ENCODE assay signal across 20 cellular contexts in the genomic region with DNA sequence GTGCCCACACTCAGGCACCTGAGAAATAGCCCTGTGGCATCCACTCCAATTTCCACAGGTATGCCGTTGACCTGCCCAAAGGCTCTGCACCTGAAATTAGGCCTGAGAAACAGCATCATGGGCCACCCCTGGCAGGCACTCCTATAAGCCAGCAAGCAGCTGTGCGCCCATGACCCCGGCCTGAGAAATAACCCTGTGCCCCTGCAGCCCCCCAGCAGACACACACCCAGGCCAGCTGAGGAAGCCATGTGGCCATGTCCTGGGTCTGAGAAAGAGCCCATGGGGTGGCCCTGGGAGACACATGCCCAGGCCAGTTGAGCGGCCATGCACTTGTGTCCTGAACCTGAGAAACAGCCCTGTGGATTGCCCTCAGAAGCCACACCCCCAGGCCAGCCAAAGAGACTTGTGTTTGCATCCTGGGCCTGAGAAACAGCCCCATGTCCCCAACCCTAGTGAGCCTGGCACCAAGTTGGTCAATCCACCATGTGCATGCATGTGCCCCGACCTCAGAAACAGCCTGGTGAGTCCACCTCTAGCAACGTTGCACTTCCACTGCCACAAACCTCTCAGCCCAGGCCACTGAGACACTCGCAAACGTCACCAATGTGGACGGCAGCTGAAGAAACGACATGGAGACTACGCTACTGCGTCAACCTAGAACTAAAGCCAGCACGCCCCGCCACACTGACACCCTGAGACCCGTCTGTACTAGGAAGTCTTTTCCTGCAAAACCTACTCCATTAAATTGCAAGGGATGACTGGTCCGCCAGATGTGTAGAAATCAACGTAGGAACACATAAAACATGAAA.
DNase-seq lines count a peak whose midpoint lies in the region; ATAC-seq and TF ChIP-seq lines count a peak whose summit lies in the region.
"Had no signal": no experiment of that assay in that cellular context is flagged by ENCODE, and none has a peak within 500 bp of the region (broad histone marks: within the 10 kb centered on the region; RNA-seq: fewer than 3 reads in every experiment).

No MANE protein-coding gene starts in this region.

- peaks cover 3% of the 10 kb centered on the region for H3K27me3 ChIP-seq in RWPE2 (ENCODE audit: insufficient read depth, poor library complexity, severe bottlenecking)
- H3K27me3 ChIP-seq in colonic mucosa = no peaks in the 10 kb centered on the region
- H3K27me3 ChIP-seq in stomach = peaks cover 0 to 19% (median 0%) of the 10 kb centered on the region in 3 donors
- peaks cover 25% of the 10 kb centered on the region for H3K27me3 ChIP-seq in gastroesophageal sphincter
- H3K27me3 ChIP-seq: BLaER1 treated with 17β-estradiol and CSF1 and Interleukin-3, amounts not matched to agents 10 nM and 100 nM had no signal

- H3K36me3 ChIP-seq in RWPE2 (ENCODE audit: low read depth) (no peaks in the 10 kb centered on the region), colonic mucosa (no peaks in the 10 kb centered on the region), stomach (no peaks in the 10 kb centered on the region), gastroesophageal sphincter (no peaks in the 10 kb centered on the region)
- H3K36me3 ChIP-seq: BLaER1 treated with 17β-estradiol and CSF1 and Interleukin-3, amounts not matched to agents 10 nM and 100 nM; HAP-1 had no signal

- no peak overlapping the region for H3K9ac ChIP-seq in colonic mucosa (ENCODE audit: low read depth in 2 of 2, low read length in 2 of 2)
- H3K9ac ChIP-seq: BLaER1 treated with 17β-estradiol and CSF1 and Interleukin-3, amounts not matched to agents 10 nM and 100 nM had no signal

- intact Hi-C loops in colonic mucosa (cut with DNase I) = no loop called here
- intact Hi-C loops in stomach (cut with DNase I; ENCODE audit: low total_unique reads) = no loop called here

- ATAC-seq in RWPE2 (ENCODE audit: low read depth) = no peak
- ATAC-seq in GM21526 (IDR thresholded peaks at IDR 0.05; ENCODE audit: low FRiP score, unreplicated experiment) = no peak
- no peak for ATAC-seq in gastroesophageal sphincter
- ATAC-seq in GM18520 (IDR thresholded peaks at IDR 0.05; ENCODE audit: unreplicated experiment) = no peak
- ATAC-seq: Panc1 had no signal

- TF ChIP-seq POLR2A in stomach (IDR thresholded peaks at IDR 0.05) (no peak), gastroesophageal sphincter (IDR thresholded peaks at IDR 0.05) (no peak)

- 84 to 89% (median 87%) methylated on average over 15 to 17 of the region's 17 CpGs for WGBS in stomach, 5 donors
- 83% methylated on average over 3 to 5 of the region's 17 CpGs for WGBS in gastroesophageal sphincter (ENCODE audit: low coverage in 1 of 2), 2 donors

- no peak for TF ChIP-seq CTCF in RWPE2 (IDR thresholded peaks at IDR 0.05; ENCODE audit: poor library complexity, severe bottlenecking)
- TF ChIP-seq CTCF in colonic mucosa (IDR thresholded peaks at IDR 0.05) = no peak
- TF ChIP-seq CTCF in stomach (IDR thresholded peaks at IDR 0.05) = no peak
- no peak for TF ChIP-seq CTCF in gastroesophageal sphincter (IDR thresholded peaks at IDR 0.05)

- DNase-seq in RWPE2 (ENCODE audit: low spot score) (peak; percentile 53), colonic mucosa (peak; percentile 7), mucosa of gallbladder (ENCODE audit: low spot score) (peak; percentile 8), stomach (peak; percentile 15)
- DNase-seq: Caco-2; CD4-positive, alpha-beta memory T cell; DMS 273 treated with DMSO at 0.1 percent for 48 hours; DMS79 treated with DMSO at 0.1 percent for 48 hours; Kasumi-1; NCI-H1694; NCI-H2081; NCI-H2171; NCI-H524 treated with DMSO at 0.1 percent for 48 hours; NCI-H82 had no signal

- TF ChIP-seq EP300 in stomach (IDR thresholded peaks at IDR 0.05) (no peak), gastroesophageal sphincter (IDR thresholded peaks at IDR 0.05) (no peak)

- peaks cover 13% of the 10 kb centered on the region for H3K9me3 ChIP-seq in RWPE2 (ENCODE audit: severe bottlenecking)
- no peaks in the 10 kb centered on the region for H3K9me3 ChIP-seq in colonic mucosa
- H3K9me3 ChIP-seq in stomach = peaks cover 3 to 48% (median 41%) of the 10 kb centered on the region in 4 donors
- peaks cover 0 to 70% (median 0%) of the 10 kb centered on the region in 3 donors for H3K9me3 ChIP-seq in gastroesophageal sphincter
- H3K9me3 ChIP-seq: BLaER1 treated with 17β-estradiol and CSF1 and Interleukin-3, amounts not matched to agents 10 nM and 100 nM; HAP-1 had no signal

- H3K4me1 ChIP-seq in RWPE2 (ENCODE audit: insufficient read depth, poor library complexity, severe bottlenecking) = no peaks in the 10 kb centered on the region
- H3K4me1 ChIP-seq in colonic mucosa = no peaks in the 10 kb centered on the region
- no peaks in the 10 kb centered on the region for H3K4me1 ChIP-seq in stomach
- no peaks in the 10 kb centered on the region for H3K4me1 ChIP-seq in gastroesophageal sphincter
- H3K4me1 ChIP-seq: BLaER1 treated with 17β-estradiol and CSF1 and Interleukin-3, amounts not matched to agents 10 nM and 100 nM; Caco-2; HAP-1 had no signal

- H3K27ac ChIP-seq in RWPE2 (ENCODE audit: poor library complexity, severe bottlenecking) (no peak overlapping the region), colonic mucosa (no peak overlapping the region), stomach (no peak overlapping the region), gastroesophageal sphincter (no peak overlapping the region)
- H3K27ac ChIP-seq: BLaER1 treated with 17β-estradiol and CSF1 and Interleukin-3, amounts not matched to agents 10 nM and 100 nM had no signal

- H3K4me3 ChIP-seq in RWPE2 (ENCODE audit: severe bottlenecking) (no peak overlapping the region), colonic mucosa (no peak overlapping the region), stomach (no peak overlapping the region), gastroesophageal sphincter (no peak overlapping the region)
- H3K4me3 ChIP-seq: BLaER1 treated with 17β-estradiol and CSF1 and Interleukin-3, amounts not matched to agents 10 nM and 100 nM; HAP-1 had no signal
